Comparison of ENCODE assay signal across 1 cellular context in genomic region chr5:115377468-115378217, GRCh38.
TF ChIP-seq lines count a peak whose summit lies in the region.

No MANE protein-coding gene starts in this region.

TF ChIP-seq in HepG2, 621 proteins besides CTCF, POLR2A, EP300 and RAD21 (continued from another document):
- TF ChIP-seq ZFP91 (CRISPR knock-in tag; IDR thresholded peaks at IDR 0.05; ENCODE audit: borderline replicate concordance) (no peak), ZNF609 (CRISPR knock-in tag; IDR thresholded peaks at IDR 0.05; ENCODE audit: borderline replicate concordance) (no peak)
